ENCODE assay signal across 26 cellular contexts in the genomic region with DNA sequence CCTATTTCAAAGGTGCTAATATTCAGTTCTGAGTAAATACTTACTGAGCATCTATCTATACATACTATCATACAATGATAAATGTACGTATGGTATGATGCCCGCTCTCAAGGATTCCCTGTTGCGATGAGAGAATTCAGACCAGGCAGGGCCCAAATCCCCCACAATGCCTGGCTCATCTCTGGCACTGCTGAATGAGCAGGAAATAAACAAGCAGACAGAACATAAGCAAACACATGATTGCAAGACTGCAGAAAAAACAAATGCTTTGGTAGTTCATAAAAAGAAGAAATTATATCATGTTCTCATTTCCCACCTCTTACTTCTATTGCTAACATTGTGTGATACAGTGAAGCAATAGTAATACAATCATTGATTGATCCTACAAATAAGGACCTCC.
"Had no signal": no experiment of that assay in that cellular context is flagged by ENCODE, and none has a peak within 500 bp of the region (broad histone marks: within the 10 kb centered on the region; RNA-seq: fewer than 3 reads in every experiment).

No MANE protein-coding gene starts in this region.

- H3K4me3 Mint-ChIP-seq: endodermal cell; mesothelial cell of epicardium; nephron progenitor cell; stimulated activated effector memory CD8-positive, alpha-beta T cell treated with anti-CD3 and anti-CD28 coated beads, Interleukin-12 subunit alpha, Interleukin-12 subunit beta, amount 100 ng/mL, for 72 hours had no signal

- H3K27ac Mint-ChIP-seq: endodermal cell; mesothelial cell of epicardium; nephron progenitor cell; stimulated activated effector memory CD8-positive, alpha-beta T cell treated with anti-CD3 and anti-CD28 coated beads, Interleukin-12 subunit alpha, Interleukin-12 subunit beta, amount 100 ng/mL, for 72 hours had no signal

- H3K9me3 Mint-ChIP-seq: endodermal cell; stimulated activated effector memory CD8-positive, alpha-beta T cell treated with anti-CD3 and anti-CD28 coated beads, Interleukin-12 subunit alpha, Interleukin-12 subunit beta, amount 100 ng/mL, for 72 hours had no signal

- ATAC-seq: esophagus mucosa; gastrocnemius medialis; left lung; mucosa of descending colon; psoas muscle; right cardiac atrium; stimulated activated effector memory CD8-positive, alpha-beta T cell treated with anti-CD3 and anti-CD28 coated beads, Interleukin-12 subunit alpha, Interleukin-12 subunit beta, amount 100 ng/mL, for 72 hours had no signal

- DNase-seq: effector CD4-positive, alpha-beta T cell; endodermal cell; foreskin fibroblast; gastrocnemius medialis; head of caudate nucleus; kidney; left lung; mesenchymal stem cell; mucosa of descending colon; naive B cell; nephron progenitor cell; occipital lobe; ovary; posterior cingulate gyrus; psoas muscle; right cardiac atrium; sigmoid colon; stimulated activated CD4-positive, alpha-beta T cell treated with anti-CD3 and anti-CD28 coated beads, Interleukin-2, amount 100 ng/mL, for 24 hours; stimulated activated CD4-positive, alpha-beta T cell treated with anti-CD3 and anti-CD28 coated beads, Interleukin-4, amount 100 ng/mL, for 24 hours; stimulated activated naive CD4-positive, alpha-beta T cell treated with Interleukin-2 at 50 U/mL for 16 hours; stomach; thyroid gland; trophoblast cell had no signal

- H3K4me1 Mint-ChIP-seq: endodermal cell, nephron progenitor cell had no signal

- H3K27me3 Mint-ChIP-seq: naive B cell had no signal
